In the genomic region with DNA sequence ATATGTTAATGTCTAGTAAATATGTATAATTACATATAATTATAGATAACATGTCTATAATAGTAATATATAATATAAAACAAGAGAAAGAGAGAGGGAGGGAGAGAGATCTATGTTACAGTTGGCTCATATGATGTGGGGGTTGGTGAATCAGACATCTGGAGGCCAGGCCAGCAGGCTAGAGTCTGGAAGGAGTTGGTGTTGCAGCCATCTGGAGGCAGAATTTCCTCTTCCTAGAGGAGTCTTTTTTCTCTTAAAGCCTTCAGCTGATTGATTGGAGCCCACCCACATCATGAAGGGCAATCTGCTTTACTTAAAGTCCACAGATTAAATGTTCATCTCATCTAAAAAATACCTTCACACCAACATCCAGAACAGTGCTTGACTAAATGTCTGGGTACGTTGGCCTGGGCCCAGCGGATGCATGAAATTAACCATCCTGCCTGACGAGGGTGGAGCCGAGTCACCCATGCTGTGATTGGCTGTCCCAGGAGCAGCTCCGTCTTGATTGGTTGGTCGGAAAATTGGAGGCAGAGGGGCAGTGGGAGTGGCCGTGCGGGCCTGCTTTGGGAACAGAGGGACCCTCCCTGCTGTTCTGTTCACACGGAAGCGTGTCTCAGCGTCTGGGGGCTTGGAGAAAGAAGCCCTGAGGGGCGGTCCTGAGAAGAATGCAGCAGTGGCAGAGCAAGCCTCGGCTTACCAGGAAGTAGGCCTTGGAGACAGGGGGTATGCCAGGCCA, we compare ENCODE assay signal across 1 cellular context.
TF ChIP-seq lines count a peak whose summit lies in the region.

No MANE protein-coding gene starts in this region.

TF ChIP-seq in IMR-90, 13 proteins besides CTCF, POLR2A, EP300 and RAD21:
- TF ChIP-seq CEBPB (IDR thresholded peaks at IDR 0.05; ENCODE audit: low read depth, low read length) (no peak), BHLHE40 (IDR thresholded peaks at IDR 0.05; ENCODE audit: low read depth, low read length) (no peak), MAZ (IDR thresholded peaks at IDR 0.05; ENCODE audit: borderline replicate concordance, low read depth, low read length) (no peak), NFE2L2 (IDR thresholded peaks at IDR 0.05; ENCODE audit: low read depth, low read length) (no peak), MAFK (IDR thresholded peaks at IDR 0.05; ENCODE audit: low read depth, low read length) (no peak), MXI1 (IDR thresholded peaks at IDR 0.05; ENCODE audit: borderline replicate concordance, low read depth, low read length) (no peak)
